Comparison of ENCODE assay signal across 9 cellular contexts in genomic region chr14:54782803-54783659, GRCh38.
A peak's percentile ranks its signal among the peaks of the same experiment; 100 is the strongest.
DNase-seq lines count a peak whose midpoint lies in the region; ATAC-seq, FAIRE-seq and TF ChIP-seq lines count a peak whose summit lies in the region.
"Had no signal": no experiment of that assay in that cellular context is flagged by ENCODE, and none has a peak within 500 bp of the region (broad histone marks: within the 10 kb centered on the region; RNA-seq: fewer than 3 reads in every experiment).

No MANE protein-coding gene starts in this region.

- no peak overlapping the region for H3K27ac Mint-ChIP-seq in activated naive CD8-positive, alpha-beta T cell treated with anti-CD3 and anti-CD28 coated beads, Interleukin-2, amount 10 ng/mL, durations not matched to agents 7 days and 5 days

- H3K9ac ChIP-seq in mammary epithelial cell (ENCODE audit: insufficient read depth, low read length) = no peak overlapping the region

- no peak overlapping the region for H2AFZ ChIP-seq in mammary epithelial cell (ENCODE audit: low read depth, low read length)

- H3K4me3 ChIP-seq in mononuclear cell (ENCODE audit: low read length) = peak overlapping the region; percentile 3
- no peak overlapping the region for H3K4me3 ChIP-seq in mammary epithelial cell (replicated peaks in 1 of 3; ENCODE audit: insufficient read depth in 1 of 3, low read depth in 2 of 3, low read length in 3 of 3)

- dilution Hi-C loops in mammary epithelial cell (cut with HindIII; ENCODE audit: low sequenced_read_pairs) = no loop called here

- no peak overlapping the region for H3K27ac ChIP-seq in mammary epithelial cell (ENCODE audit: insufficient read depth, low read depth, low read length)

- peaks cover 28% of the 10 kb centered on the region for H3K4me1 Mint-ChIP-seq in activated naive CD8-positive, alpha-beta T cell treated with anti-CD3 and anti-CD28 coated beads, Interleukin-2, amount 10 ng/mL, durations not matched to agents 7 days and 5 days

- in situ Hi-C loops in mammary epithelial cell (cut with MboI; ENCODE audit: low sequenced_read_pairs in 2 of 2) = no loop called here

- no peaks in the 10 kb centered on the region for H4K20me1 ChIP-seq in mammary epithelial cell (ENCODE audit: insufficient read depth, low read length)

- H3K9me3 ChIP-seq in mononuclear cell (ENCODE audit: low read depth, low read length) (no peaks in the 10 kb centered on the region), mammary epithelial cell (replicated peaks; ENCODE audit: insufficient read depth, low read length) (no peaks in the 10 kb centered on the region)

- H3K27me3 Mint-ChIP-seq in activated naive CD8-positive, alpha-beta T cell treated with anti-CD3 and anti-CD28 coated beads, Interleukin-2, amount 10 ng/mL, durations not matched to agents 7 days and 5 days = no peaks in the 10 kb centered on the region

- BruUV-seq in mammary epithelial cell (replicated peaks; lab: Mats Ljungman, UMichigan) = no TSS peak

- H3K4me1 ChIP-seq in mononuclear cell (ENCODE audit: insufficient read depth, low read length) (peaks cover 73% of the 10 kb centered on the region), mammary epithelial cell (ENCODE audit: insufficient read depth, low read length) (no peaks in the 10 kb centered on the region)

- 85% methylated on average over 11 of the region's 14 CpGs for WGBS in mammary epithelial cell (ENCODE audit: low coverage, missing lambda C conversion rate)

- CTCF ChIA-PET in mammary epithelial cell (lab: Charles Lee; ENCODE audit: low non-redundant PET) = no interaction called here

- H3K4me2 ChIP-seq in mammary epithelial cell (ENCODE audit: insufficient read depth, low read depth, low read length) = no peak overlapping the region

- H3K27me3 ChIP-seq in mononuclear cell (ENCODE audit: insufficient read depth, low read length) (no peaks in the 10 kb centered on the region), mammary epithelial cell (ENCODE audit: insufficient read depth, low read length) (no peaks in the 10 kb centered on the region)

- H3K4me3 Mint-ChIP-seq in activated naive CD8-positive, alpha-beta T cell treated with anti-CD3 and anti-CD28 coated beads, Interleukin-2, amount 10 ng/mL, durations not matched to agents 7 days and 5 days = peak overlapping the region; percentile 9

- FAIRE-seq in GM12891 (lab: Jason Lieb, UNC) = peak; percentile 97
- FAIRE-seq: endothelial cell of umbilical vein had no signal

- TF ChIP-seq CTCF in mammary epithelial cell (conservative IDR thresholded peaks at IDR 0.05 in 1 of 2, IDR thresholded peaks at IDR 0.05 in 1 of 2; ENCODE audit: extremely low read depth in 1 of 2, insufficient read depth in 1 of 2, low read depth in 1 of 2, low read length in 2 of 2) = no peak

- POLR2A ChIA-PET in activated naive CD8-positive, alpha-beta T cell treated with anti-CD3 and anti-CD28 coated beads, Interleukin-2, amount 10 ng/mL, durations not matched to agents 7 days and 5 days (lab: Charles Lee) = interaction anchor here (1.4 kb wide), 1 partner anchor 99 kb away, joined by 4 read pairs; no protein-coding TSS in a partner anchor

- ATAC-seq in GM21360 (IDR thresholded peaks at IDR 0.05; ENCODE audit: unreplicated experiment) (peak; percentile 84), HG03558 (IDR thresholded peaks at IDR 0.05; ENCODE audit: extremely low read depth, unreplicated experiment) (peak; percentile 80), HG02970 (IDR thresholded peaks at IDR 0.05; ENCODE audit: low FRiP score, unreplicated experiment) (no peak)
- peak; percentile 75 for ATAC-seq in activated naive CD8-positive, alpha-beta T cell treated with anti-CD3 and anti-CD28 coated beads, Interleukin-2, amount 10 ng/mL, durations not matched to agents 7 days and 5 days (ENCODE audit: low read depth)

- no peak for TF ChIP-seq POLR2A in GM12891 (IDR thresholded peaks at IDR 0.05; ENCODE audit: low read depth, low read length)

- H3K36me3 ChIP-seq in mammary epithelial cell (ENCODE audit: insufficient read depth, low read length) = peaks cover 14% of the 10 kb centered on the region

- peak; percentile 64 for DNase-seq in GM12891 (ENCODE audit: insufficient read length, low spot score)
- no peak for DNase-seq in activated naive CD8-positive, alpha-beta T cell treated with anti-CD3 and anti-CD28 coated beads, Interleukin-2, amount 10 ng/mL, durations not matched to agents 7 days and 5 days
- DNase-seq in NCI-H1436 treated with DMSO at 0.1 percent for 48 hours (lab: John Stamatoyannopoulos, UW) = no peak
- DNase-seq in mammary epithelial cell = no peak

- no peaks in the 10 kb centered on the region for H3K9me3 Mint-ChIP-seq in activated naive CD8-positive, alpha-beta T cell treated with anti-CD3 and anti-CD28 coated beads, Interleukin-2, amount 10 ng/mL, durations not matched to agents 7 days and 5 days

- no peaks in the 10 kb centered on the region for H3K36me3 Mint-ChIP-seq in activated naive CD8-positive, alpha-beta T cell treated with anti-CD3 and anti-CD28 coated beads, Interleukin-2, amount 10 ng/mL, durations not matched to agents 7 days and 5 days

- intact Hi-C loops in mammary epithelial cell (cut with micrococcal nuclease) = no loop called here

- no peaks in the 10 kb centered on the region for H3K79me2 ChIP-seq in mammary epithelial cell (ENCODE audit: insufficient read depth, low read length)

TF ChIP-seq in GM12891, 5 proteins besides CTCF, POLR2A, EP300 and RAD21:
- TF ChIP-seq POU2F2 (IDR thresholded peaks at IDR 0.05; ENCODE audit: low read depth, low read length) = no peak
- TF ChIP-seq SPI1 (IDR thresholded peaks at IDR 0.05; ENCODE audit: low read depth, low read length) = peak; percentile 97
- no peak for TF ChIP-seq TAF1 (IDR thresholded peaks at IDR 0.05; ENCODE audit: low read depth, low read length)
